In the genomic region with DNA sequence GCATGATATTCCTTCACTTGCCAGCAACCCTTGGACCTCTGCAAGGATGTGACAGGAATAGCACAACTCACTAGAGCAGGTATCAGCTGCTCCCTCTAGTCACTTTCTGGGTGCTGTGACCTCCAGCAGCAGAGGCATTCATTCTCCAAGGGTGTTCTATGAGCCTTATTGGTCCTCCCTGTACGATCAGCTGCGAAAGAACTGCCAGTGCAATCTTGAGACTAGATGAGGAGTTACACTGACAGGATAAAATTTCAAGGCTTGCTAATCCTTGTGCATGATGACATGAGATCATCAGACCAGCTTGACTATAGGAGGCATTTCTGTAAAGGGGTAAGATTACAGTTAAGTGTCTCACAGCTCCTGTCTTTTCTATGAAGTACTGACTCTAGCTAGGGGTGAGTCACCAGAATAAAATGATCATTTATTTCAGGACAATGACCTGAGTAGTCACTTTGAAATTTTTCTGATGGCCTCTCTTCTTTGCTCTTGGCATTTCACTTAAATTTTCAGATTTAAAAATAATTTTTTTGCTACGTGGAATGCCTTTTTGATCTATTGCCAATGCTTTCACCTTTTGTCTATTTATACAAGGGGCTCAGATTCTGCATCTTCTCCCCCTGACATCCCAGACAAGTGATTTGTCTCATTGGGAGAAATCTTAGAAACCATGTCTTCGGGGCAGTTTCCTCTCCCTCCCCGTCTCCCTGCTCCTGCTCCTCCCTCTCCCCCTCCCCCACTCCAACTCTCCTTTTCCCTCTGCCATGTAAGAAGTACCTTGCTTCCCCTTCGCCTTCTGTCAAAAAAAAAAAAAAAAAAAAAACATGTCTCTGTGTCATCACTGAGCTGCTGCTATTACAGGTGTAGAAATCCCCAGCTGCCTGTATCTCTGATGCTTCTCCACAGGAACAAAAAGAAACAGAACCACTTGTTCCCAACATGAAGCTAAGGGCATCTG, we compare ENCODE assay signal across 11 cellular contexts. TPM values are rescaled to one million over a fixed set of nuclear protein-coding genes. Genes with fewer than 3 reads are reported as not detected.
DNase-seq lines count a peak whose midpoint lies in the region; ATAC-seq and TF ChIP-seq lines count a peak whose summit lies in the region.
"Had no signal": no experiment of that assay in that cellular context is flagged by ENCODE, and none has a peak within 500 bp of the region (broad histone marks: within the 10 kb centered on the region; RNA-seq: fewer than 3 reads in every experiment).

No MANE protein-coding gene starts in this region.

- WGBS in mesodermal cell (ENCODE audit: insufficient coverage in 2 of 2), 2 experiments = 88 to 97% methylated on average over 3 to 5 of the region's 6 CpGs

- DNase-seq in DMS53 treated with DMSO at 0.1 percent for 48 hours (lab: John Stamatoyannopoulos, UW; ENCODE audit: unreplicated experiment) = peak; percentile 42
- peak; percentile 23 for DNase-seq in NCI-H2227 treated with DMSO at 0.1 percent for 48 hours (lab: John Stamatoyannopoulos, UW)
- DNase-seq in epithelial cell of esophagus (ENCODE audit: low read depth) = peak; percentile 82
- no peak for DNase-seq in stimulated activated CD4-positive, alpha-beta T cell treated with anti-CD3 and anti-CD28 coated beads, Interleukin-2, amount 100 ng/mL, for 48 hours
- DNase-seq in NCI-H1105 (lab: John Stamatoyannopoulos, UW) = no peak
- DNase-seq: activated CD4-positive, alpha-beta T cell treated with anti-CD3 and anti-CD28 coated beads for 1 hour; GDM1; NCI-H748 treated with DMSO at 0.1 percent for 48 hours had no signal

- H3K27ac ChIP-seq in mesodermal cell (ENCODE audit: low read depth, low read length, severe bottlenecking) = peak overlapping the region; percentile 71

- H3K4me3 ChIP-seq in epithelial cell of esophagus (ENCODE audit: low read length) (no peak overlapping the region), mesodermal cell (ENCODE audit: extremely low read depth, insufficient read depth, low read length, poor library complexity, severe bottlenecking) (no peak overlapping the region)

- ATAC-seq in GM18867 (IDR thresholded peaks at IDR 0.05; ENCODE audit: unreplicated experiment) = no peak
- ATAC-seq in HG03342 (IDR thresholded peaks at IDR 0.05; ENCODE audit: unreplicated experiment) = no peak

- H3K9me3 ChIP-seq in mesodermal cell (ENCODE audit: control insufficient read depth, low read length) = no peaks in the 10 kb centered on the region

- H3K4me1 ChIP-seq in mesodermal cell (ENCODE audit: control insufficient read depth, insufficient read depth, low read length, poor library complexity, severe bottlenecking) = peaks cover 10% of the 10 kb centered on the region

- no peak for TF ChIP-seq CTCF in epithelial cell of esophagus (IDR thresholded peaks at IDR 0.05; ENCODE audit: insufficient read depth, low read depth, low read length, missing control alignments)

- peaks cover 86% of the 10 kb centered on the region for H3K36me3 ChIP-seq in mesodermal cell (ENCODE audit: control insufficient read depth, insufficient read depth, low read length)

RNA-seq across cellular contexts. Expression of gene FRZB, which starts 49.2 kb away (rescaled TPM):
- 14.1 TPM for polyA plus RNA-seq in mesodermal cell (2013, experiment 1 of 2)
- polyA plus RNA-seq in mesodermal cell (2013, experiment 2 of 2) = 16.1 TPM

Comparison
In these comparisons a context has a peak if more than half of its experiments do, and no peak if none do; other contexts are left out.
1. DNase-seq: peak in DMS53 treated with DMSO at 0.1 percent for 48 hours (single experiment), NCI-H2227 treated with DMSO at 0.1 percent for 48 hours (single experiment) and epithelial cell of esophagus (single experiment); none in stimulated activated CD4-positive, alpha-beta T cell treated with anti-CD3 and anti-CD28 coated beads, Interleukin-2, amount 100 ng/mL, for 48 hours (0 of 2) and NCI-H1105 (single experiment).